Comparison of ENCODE assay signal across 20 cellular contexts in genomic region chr2:33420726-33421125, GRCh38. TPM values are rescaled to one million over a fixed set of nuclear protein-coding genes. Genes with fewer than 3 reads are reported as not detected.
DNase-seq lines count a peak whose midpoint lies in the region; ATAC-seq and TF ChIP-seq lines count a peak whose summit lies in the region.
"Had no signal": no experiment of that assay in that cellular context is flagged by ENCODE, and none has a peak within 500 bp of the region (broad histone marks: within the 10 kb centered on the region; RNA-seq: fewer than 3 reads in every experiment).

No MANE protein-coding gene starts in this region.

- H2AK5ac ChIP-seq in mesenchymal stem cell (ENCODE audit: low read length, severe bottlenecking): no peak overlapping the region

- H3K4me3 ChIP-seq in SK-N-SH (ENCODE audit: low read depth in 2 of 2, low read length in 1 of 2) (no peak overlapping the region), mesenchymal stem cell (ENCODE audit: insufficient read depth in 1 of 2, low read depth in 1 of 2, low read length in 2 of 2) (no peak overlapping the region)
- H3K4me3 ChIP-seq: GM23248, HAP-1, K562 had no signal

- peak overlapping the region; percentile 31 to 77 for H3K18ac ChIP-seq in mesenchymal stem cell (ENCODE audit: low read depth in 1 of 2, low read length in 2 of 2)

- peaks cover 12% of the 10 kb centered on the region; the same call in 1 of the 2 replicates for H3K79me2 ChIP-seq in SK-N-SH (ENCODE audit: insufficient read depth)

- H3K79me1 ChIP-seq in mesenchymal stem cell (replicated peaks; ENCODE audit: low read length, poor library complexity, severe bottlenecking): no peaks in the 10 kb centered on the region

- DNase-seq in HFFc6 (no peak), SK-N-SH (no peak), dermis blood vessel endothelial cell (peak; percentile 74), mesenchymal stem cell (no peak), MV-4-11 (lab: John Stamatoyannopoulos, UW) (no peak)
- DNase-seq: CD4-positive, CD25-positive, alpha-beta regulatory T cell; GM23248; NCI-H1092 treated with DMSO at 0.1 percent for 48 hours; NCI-H1436 treated with DMSO at 0.1 percent for 48 hours; NCI-H1930; NCI-H2227 treated with DMSO at 0.1 percent for 48 hours; NCI-H510A; NCI-H748 treated with DMSO at 0.1 percent for 48 hours; SIG-M5 had no signal

- H4K91ac ChIP-seq in mesenchymal stem cell (ENCODE audit: low read length): peak overlapping the region; percentile 75

- peaks cover 49% of the 10 kb centered on the region for H3F3A ChIP-seq in SK-N-SH (replicated peaks; ENCODE audit: insufficient read depth)

- H3K4me2 ChIP-seq in SK-N-SH (peak overlapping the region; percentile 43), mesenchymal stem cell (ENCODE audit: low read length, poor library complexity, severe bottlenecking) (no peak overlapping the region)

- TF ChIP-seq CTCF in HFFc6 (IDR thresholded peaks at IDR 0.05) (no peak), SK-N-SH (IDR thresholded peaks at IDR 0.05) (no peak)

- H3K9me2 ChIP-seq in SK-N-SH: no peaks in the 10 kb centered on the region

- peaks cover 14% of the 10 kb centered on the region for H3K36me3 Mint-ChIP-seq in HFFc6 (ENCODE audit: low read depth)
- H3K36me3 Mint-ChIP-seq: CD4-positive, CD25-positive, alpha-beta regulatory T cell had no signal

- H3K9me3 ChIP-seq in SK-N-SH (no peaks in the 10 kb centered on the region), mesenchymal stem cell (ENCODE audit: control insufficient read depth, low read length) (no peaks in the 10 kb centered on the region)
- H3K9me3 ChIP-seq: HAP-1 had no signal

- H3K27me3 ChIP-seq in SK-N-SH (ENCODE audit: insufficient read depth) (no peaks in the 10 kb centered on the region), mesenchymal stem cell (ENCODE audit: control insufficient read depth in 1 of 2, insufficient read depth in 1 of 2, low read length in 2 of 2) (no peaks in the 10 kb centered on the region)

- H2BK5ac ChIP-seq in mesenchymal stem cell (ENCODE audit: low read depth, low read length, poor library complexity, severe bottlenecking): no peak overlapping the region

- no peak overlapping the region for H3K23ac ChIP-seq in mesenchymal stem cell (ENCODE audit: low read length in 2 of 2)

- H3K36me3 ChIP-seq in SK-N-SH (replicated peaks in 1 of 2; ENCODE audit: control insufficient read depth in 1 of 2, insufficient read depth in 2 of 2, low read length in 1 of 2) (no peaks in the 10 kb centered on the region), mesenchymal stem cell (ENCODE audit: control insufficient read depth in 1 of 2, insufficient read depth in 2 of 2, low read depth in 1 of 2, low read length in 2 of 2) (no peaks in the 10 kb centered on the region)
- H3K36me3 ChIP-seq: HAP-1 had no signal

- H2AFZ ChIP-seq in SK-N-SH (ENCODE audit: low read depth) (no peak overlapping the region; the same call in 1 of the 2 replicates), mesenchymal stem cell (ENCODE audit: low read depth, low read length) (no peak overlapping the region)
- H2AFZ ChIP-seq: GM23248 had no signal

- no peak for TF ChIP-seq RAD21 in SK-N-SH (IDR thresholded peaks at IDR 0.05; ENCODE audit: low read length)

- peaks cover 66% of the 10 kb centered on the region for H3K4me1 Mint-ChIP-seq in HFFc6 (ENCODE audit: low read depth)
- H3K4me1 Mint-ChIP-seq: CD4-positive, CD25-positive, alpha-beta regulatory T cell had no signal

- H3K27ac Mint-ChIP-seq in HFFc6: peak overlapping the region; percentile 57

- H3K4ac ChIP-seq in mesenchymal stem cell (ENCODE audit: low read depth in 1 of 2, low read length in 2 of 2): peak overlapping the region in 1 of 2 experiments; percentile 32

- TF ChIP-seq EP300 in SK-N-SH (IDR thresholded peaks at IDR 0.05; ENCODE audit: borderline replicate concordance in 1 of 2, low read depth in 1 of 2, low read length in 1 of 2): no peak

- H3K27ac ChIP-seq in SK-N-SH (ENCODE audit: low read depth in 2 of 2, low read length in 1 of 2): peak overlapping the region; percentile 12 to 87; a peak in 3 of 4 replicates
- H3K27ac ChIP-seq in mesenchymal stem cell (ENCODE audit: low read length, poor library complexity, severe bottlenecking): no peak overlapping the region
- H3K27ac ChIP-seq: GM23248, RWPE1 had no signal

- peaks cover 0 to 14% of the 10 kb centered on the region in 2 experiments; a peak in 2 of 4 replicates for H3K4me1 ChIP-seq in SK-N-SH (ENCODE audit: control insufficient read depth in 1 of 2, insufficient read depth in 2 of 2, low read depth in 1 of 2, low read length in 1 of 2)
- H3K4me1 ChIP-seq in mesenchymal stem cell (ENCODE audit: control insufficient read depth, insufficient read depth, low read depth, low read length): no peaks in the 10 kb centered on the region
- H3K4me1 ChIP-seq: HAP-1 had no signal

- no peak overlapping the region for H2BK120ac ChIP-seq in mesenchymal stem cell (ENCODE audit: low read depth, low read length)

- H2BK12ac ChIP-seq in mesenchymal stem cell (ENCODE audit: low read length in 2 of 2): peak overlapping the region; percentile 89 to 90

- H3K14ac ChIP-seq in mesenchymal stem cell (ENCODE audit: low read length in 2 of 2): no peak overlapping the region

- CTCF ChIA-PET in SK-N-SH (lab: Yijun Ruan, JAX): interaction anchor here (0.5 to 1.1 kb wide), 2 partner anchors 12 to 14 kb away, joined by 3 read pairs; no protein-coding TSS in a partner anchor

- no peaks in the 10 kb centered on the region for H3K27me3 Mint-ChIP-seq in HFFc6 (ENCODE audit: insufficient read depth)
- H3K27me3 Mint-ChIP-seq: CD4-positive, CD25-positive, alpha-beta regulatory T cell had no signal

- H4K20me1 ChIP-seq in SK-N-SH (ENCODE audit: insufficient read depth): no peaks in the 10 kb centered on the region

- H3K9me3 Mint-ChIP-seq in HFFc6: no peaks in the 10 kb centered on the region

- H3K9ac ChIP-seq in SK-N-SH: peak overlapping the region; percentile 34; the same call in 1 of the 2 replicates
- H3K9ac ChIP-seq in mesenchymal stem cell (ENCODE audit: low read length): no peak overlapping the region
- H3K9ac ChIP-seq: GM23248 had no signal

- no peak for ATAC-seq in HG03342 (IDR thresholded peaks at IDR 0.05; ENCODE audit: unreplicated experiment)
- no peak for ATAC-seq in GM19467 (IDR thresholded peaks at IDR 0.05; ENCODE audit: unreplicated experiment)
- ATAC-seq in HG03196 (IDR thresholded peaks at IDR 0.05; ENCODE audit: unreplicated experiment): no peak
- ATAC-seq: K562 had no signal

- 68% methylated on average over 4 of the region's 4 CpGs for WGBS in SK-N-SH (ENCODE audit: low lambda C conversion rate)
- WGBS in mesenchymal stem cell: 96% methylated on average over 4 of the region's 4 CpGs

- peak overlapping the region; percentile 93 for H4K8ac ChIP-seq in mesenchymal stem cell (ENCODE audit: low read length)

- no peak overlapping the region for H3K4me3 Mint-ChIP-seq in HFFc6
- H3K4me3 Mint-ChIP-seq: CD4-positive, CD25-positive, alpha-beta regulatory T cell had no signal

- POLR2A ChIA-PET in SK-N-SH (lab: Yijun Ruan, JAX): no interaction called here

- H2BK15ac ChIP-seq in mesenchymal stem cell (ENCODE audit: low read depth, poor library complexity, severe bottlenecking): no peak overlapping the region

TF ChIP-seq in SK-N-SH, 30 proteins besides CTCF, POLR2A, EP300 and RAD21:
- no peak for TF ChIP-seq EZH2phosphoT487 (IDR thresholded peaks at IDR 0.05; ENCODE audit: borderline replicate concordance, low read depth)
- peak; percentile 9; the same call in 1 of the 2 replicates for TF ChIP-seq MAX (IDR thresholded peaks at IDR 0.05; ENCODE audit: low read depth)
- no peak for TF ChIP-seq JUND (IDR thresholded peaks at IDR 0.05)
- TF ChIP-seq CHD2 (IDR thresholded peaks at IDR 0.05; ENCODE audit: low read length, partially characterized antibody): no peak
- TF ChIP-seq SIN3A (IDR thresholded peaks at IDR 0.05; ENCODE audit: borderline replicate concordance, low read depth, low read length): no peak
- no peak for TF ChIP-seq GABPA (IDR thresholded peaks at IDR 0.05; ENCODE audit: low read depth)
- peak; percentile 14; the same call in 1 of the 2 replicates for TF ChIP-seq POLR2AphosphoS5 (IDR thresholded peaks at IDR 0.05; ENCODE audit: low read depth, low read length)
- no peak for TF ChIP-seq RFX5 (IDR thresholded peaks at IDR 0.05; ENCODE audit: low read length)
- no peak for TF ChIP-seq NRF1 (IDR thresholded peaks at IDR 0.05; ENCODE audit: low read depth, low read length)
- no peak for TF ChIP-seq SMC3 (IDR thresholded peaks at IDR 0.05; ENCODE audit: low read depth, low read length)

RNA-seq across cellular contexts. Expression of gene RASGRP3, which starts 55.7 kb away (rescaled TPM):
- 1 to 10 TPM; 1.7 to 4.6 (median 3.0) TPM for total RNA-seq in HFFc6 (2021; fragmentation: NEBNext Ultra II Directional; extraction: Animal tissue kit (Norgen Biotek cat#: 25700))
- polyA plus RNA-seq in SK-N-SH (2012; rRNA removed): 72.5 and 152 TPM in 2 replicates
- 26.2 and 31.8 TPM in 2 replicates for polyA plus RNA-seq in SK-N-SH (2012; cell fraction: cytosol; rRNA removed)
- polyA plus RNA-seq in SK-N-SH (2012; cell fraction: nucleus; rRNA removed): 604 and 757 TPM in 2 replicates
- total RNA-seq in dermis blood vessel endothelial cell: 202 and 255 TPM in 2 replicates
- 31.4 TPM for polyA plus RNA-seq in mesenchymal stem cell (2013, experiment 1 of 2)
- 29.3 TPM for polyA plus RNA-seq in mesenchymal stem cell (2013, experiment 2 of 2)

Comparison
In these comparisons a context has a peak if more than half of its experiments do, and no peak if none do; other contexts are left out.
1. RNA of gene RASGRP3, which starts 55.7 kb away (total RNA-seq): 202 to 255 TPM in dermis blood vessel endothelial cell; 1.7 to 4.6 TPM in HFFc6; every median in the first group is over 10 times any median in the second.